8 cellular contexts compared by ENCODE assay signal in genomic region chr17:81510524-81510797, GRCh38. TPM values are rescaled to one million over a fixed set of nuclear protein-coding genes. Genes with fewer than 3 reads are reported as not detected.
DNase-seq lines count a peak whose midpoint lies in the region; ATAC-seq and TF ChIP-seq lines count a peak whose summit lies in the region.

No MANE protein-coding gene starts in this region.

- intact Hi-C loops in heart right ventricle (cut with DNase I) = no loop called here
- intact Hi-C loops in left ventricle myocardium superior (cut with micrococcal nuclease) = no loop called here
- intact Hi-C loops in breast epithelium (cut with DNase I; ENCODE audit: low total_unique reads) = loop anchor here (1.0 kb wide), 1 partner anchor 168 kb away; no protein-coding TSS in a partner anchor
- intact Hi-C loops in uterus (cut with DNase I; ENCODE audit: low total_unique reads) = loop anchor here (5.0 kb wide), 1 partner anchor 113 kb away; the partner anchor contains the start of gene BAHCC1

- peaks cover 8 to 47% (median 34%) of the 10 kb centered on the region in 9 donors for H3K36me3 ChIP-seq in heart right ventricle
- no peaks in the 10 kb centered on the region for H3K36me3 ChIP-seq in breast epithelium
- H3K36me3 ChIP-seq in uterus = no peaks in the 10 kb centered on the region

- ATAC-seq in heart right ventricle (no peak), left ventricle myocardium superior (no peak), GM18909 (IDR thresholded peaks at IDR 0.05; ENCODE audit: poor library complexity, unreplicated experiment) (no peak)

- TF ChIP-seq CTCF in heart right ventricle (IDR thresholded peaks at IDR 0.05) (no peak), breast epithelium (IDR thresholded peaks at IDR 0.05) (no peak), uterus (IDR thresholded peaks at IDR 0.05) (no peak), GM10248 (IDR thresholded peaks at IDR 0.05; ENCODE audit: control extremely low read depth, extremely low read depth, low read depth, missing control alignments) (no peak)

- POLR2A ChIA-PET in GM10248 (lab: Yijun Ruan, JAX) = no interaction called here

- DNase-seq in heart right ventricle (no peak), left ventricle myocardium superior (no peak), breast epithelium (ENCODE audit: low spot score in 2 of 2) (no peak), uterus (no peak), GM10248 (ENCODE audit: extremely low spot score) (no peak), NCI-H187 treated with DMSO at 0.1 percent for 48 hours (lab: John Stamatoyannopoulos, UW) (no peak)

- peaks cover 0 to 43% (median 26%) of the 10 kb centered on the region in 9 donors for H3K4me1 ChIP-seq in heart right ventricle
- H3K4me1 ChIP-seq in breast epithelium = peaks cover 0 to under 1% of the 10 kb centered on the region in 2 donors
- peaks cover 48% of the 10 kb centered on the region for H3K4me1 ChIP-seq in mononuclear cell (ENCODE audit: insufficient read depth, low read length)
- H3K4me1 ChIP-seq in uterus = no peaks in the 10 kb centered on the region

- H3K27me3 ChIP-seq in heart right ventricle (no peaks in the 10 kb centered on the region), breast epithelium (no peaks in the 10 kb centered on the region), mononuclear cell (ENCODE audit: insufficient read depth, low read length) (no peaks in the 10 kb centered on the region), uterus (no peaks in the 10 kb centered on the region)

- CTCF ChIA-PET in GM10248 (lab: Yijun Ruan, JAX) = no interaction called here

- H3K27ac ChIP-seq in heart right ventricle (peak overlapping the region in 9 of 10 donors; percentile 98 to 100 (median 100)), breast epithelium (peak overlapping the region; percentile 98 to 99), uterus (peak overlapping the region; percentile 97)

- H3K9me3 ChIP-seq in heart right ventricle (peaks cover 0 to 5% (median 0%) of the 10 kb centered on the region in 11 donors), breast epithelium (no peaks in the 10 kb centered on the region), mononuclear cell (ENCODE audit: low read depth, low read length) (no peaks in the 10 kb centered on the region), uterus (no peaks in the 10 kb centered on the region)

- TF ChIP-seq POLR2A in breast epithelium (IDR thresholded peaks at IDR 0.05) (no peak), uterus (IDR thresholded peaks at IDR 0.05) (no peak)

- H3K4me3 ChIP-seq in heart right ventricle (peak overlapping the region; percentile 73 to 99 (median 94)), breast epithelium (peak overlapping the region; percentile 79 to 98 (median 92)), mononuclear cell (ENCODE audit: low read length) (peak overlapping the region; percentile 77), uterus (peak overlapping the region; percentile 77 to 98)

- WGBS in heart right ventricle, 2 donors = 1 to 8% methylated on average over 10 of the region's 10 CpGs

RNA-seq across cellular contexts. Expression of gene ACTG1, which starts 2.1 kb away (rescaled TPM):
- total RNA-seq in heart right ventricle = 100 to 1,000 TPM; 298 to 959 (median 345) TPM
- polyA plus RNA-seq in heart right ventricle = 1,000 to 10,000 TPM in 1 of 2 donors, 100 to 1,000 TPM in 1; 290 to 1,180 TPM
- 357 TPM for total RNA-seq in left ventricle myocardium superior
- total RNA-seq in breast epithelium = 1,000 to 10,000 TPM; 2,222 to 2,764 (median 2,750) TPM
- 2,327 TPM for total RNA-seq in mononuclear cell
- total RNA-seq in uterus = 1,000 to 10,000 TPM; 1,023 to 5,472 (median 2,159) TPM

RNA-seq across cellular contexts. Expression of gene FSCN2, which starts 17.7 kb away (rescaled TPM):
- total RNA-seq in heart right ventricle (1 to 10 TPM in 1 of 10 donors, under 1 TPM in 7, not detected in 2; 0.28 to 1.3 (median 0.45) TPM), left ventricle myocardium superior (0.50 TPM), breast epithelium (1 to 10 TPM in 2 of 3 donors, under 1 TPM in 1; 0.48 to 3.2 (median 1.6) TPM), mononuclear cell (0.52 TPM), uterus (1 to 10 TPM in 2 of 4 donors, not detected in 2; 5.0 to 7.4 TPM)
- polyA plus RNA-seq in heart right ventricle = under 1 TPM; 0.14 to 0.95 TPM

RNA-seq across cellular contexts. Expression of gene FAAP100, which starts 41.7 kb away (rescaled TPM):
- total RNA-seq in heart right ventricle (10 to 100 TPM in 8 of 10 donors, 1 to 10 TPM in 2; 8.7 to 17.2 (median 10.7) TPM), left ventricle myocardium superior (15.4 TPM), breast epithelium (10 to 100 TPM; 13.0 to 23.1 (median 20.6) TPM), mononuclear cell (13.5 TPM), uterus (10 to 100 TPM in 2 of 4 donors, 1 to 10 TPM in 2; 3.5 to 31.2 (median 17.3) TPM)
- 10 to 100 TPM; 16.5 to 30.6 TPM for polyA plus RNA-seq in heart right ventricle

Comparison
In these comparisons a context has a peak if more than half of its experiments do, and no peak if none do; other contexts are left out.
1. intact Hi-C loops: an anchor here in breast epithelium (1.0 kb wide) and uterus (5.0 kb wide); none called in heart right ventricle and left ventricle myocardium superior.